In the genomic region with DNA sequence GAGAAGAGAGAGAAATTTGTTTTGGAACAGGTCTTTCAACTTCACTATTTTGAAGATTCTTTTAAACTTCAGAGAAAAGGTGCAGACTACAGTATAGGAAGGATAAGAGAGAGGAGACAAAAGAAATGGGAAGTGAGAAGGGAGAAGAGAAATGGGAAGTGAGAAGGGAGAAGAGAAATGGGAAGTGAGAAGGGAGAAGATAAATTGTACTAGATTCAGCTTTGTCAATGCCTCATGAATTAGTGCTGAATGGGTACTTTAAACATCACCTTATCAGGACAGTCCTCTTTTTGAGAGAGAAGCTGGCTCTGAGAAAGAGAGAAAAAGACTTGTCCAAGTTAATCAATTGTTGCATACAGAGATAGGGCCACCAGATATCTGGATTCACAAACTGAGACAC, we compare ENCODE assay signal across 1 cellular context.
TF ChIP-seq lines count a peak whose summit lies in the region.

No MANE protein-coding gene starts in this region.

TF ChIP-seq in GM12878, 131 proteins besides CTCF, POLR2A, EP300 and RAD21 (continued from another document and continues in another):
- TF ChIP-seq ESRRA (IDR thresholded peaks at IDR 0.05; ENCODE audit: low read length) (no peak), SIX5 (IDR thresholded peaks at IDR 0.05; ENCODE audit: low read depth, low read length, severe bottlenecking) (no peak), ZNF274 (IDR thresholded peaks at IDR 0.05; ENCODE audit: insufficient read depth, insufficient read length) (no peak), POLR2AphosphoS2 (IDR thresholded peaks at IDR 0.05; ENCODE audit: low read depth, low read length) (no peak), SMC3 (IDR thresholded peaks at IDR 0.05; ENCODE audit: borderline replicate concordance, low read length) (no peak), MYB (IDR thresholded peaks at IDR 0.05; ENCODE audit: borderline replicate concordance, low read depth, low read length) (no peak), RELA (IDR thresholded peaks at IDR 0.05; ENCODE audit: borderline replicate concordance, partially characterized antibody) (no peak), ZNF24 (IDR thresholded peaks at IDR 0.05) (0 out of 2 replicates have a peak, but pooled peaks have one; percentile 17), SRF (IDR thresholded peaks at IDR 0.05; ENCODE audit: low read depth in 2 of 2, low read length in 2 of 2) (no peak), MTA2 (IDR thresholded peaks at IDR 0.05; ENCODE audit: low read depth) (peak; percentile 68; the same call in 1 of the 2 replicates), IKZF1 (conservative IDR thresholded peaks at IDR 0.05) (peak; percentile 52), EED (IDR thresholded peaks at IDR 0.05; ENCODE audit: low read depth) (peak; percentile 53; the same call in 1 of the 2 replicates), YY1 (IDR thresholded peaks at IDR 0.05; ENCODE audit: low read depth, low read length) (no peak), IKZF2 (IDR thresholded peaks at IDR 0.05) (peak; percentile 91 to 94), ZZZ3 (IDR thresholded peaks at IDR 0.05; ENCODE audit: control insufficient read depth, insufficient read length, low read depth) (no peak), NBN (IDR thresholded peaks at IDR 0.05) (0 out of 2 replicates have a peak, but pooled peaks have one; percentile 46), CREB1 (IDR thresholded peaks at IDR 0.05; ENCODE audit: low read depth) (0 out of 2 replicates have a peak, but pooled peaks have one; percentile 7), RUNX3 (IDR thresholded peaks at IDR 0.05; ENCODE audit: low read length) (no peak), PAX5 (IDR thresholded peaks at IDR 0.05; ENCODE audit: borderline replicate concordance, low read depth, low read length) (no peak), TAF1 (IDR thresholded peaks at IDR 0.05; ENCODE audit: borderline replicate concordance, low read depth, low read length) (no peak), JUND (IDR thresholded peaks at IDR 0.05; ENCODE audit: low read depth, low read length) (no peak), KLF5 (IDR thresholded peaks at IDR 0.05; ENCODE audit: partially characterized antibody) (no peak), ZNF622 (IDR thresholded peaks at IDR 0.05) (no peak), BACH1 (IDR thresholded peaks at IDR 0.05; ENCODE audit: borderline replicate concordance) (peak; percentile 34; the same call in 1 of the 2 replicates), FOXK2 (IDR thresholded peaks at IDR 0.05) (no peak), EGR1 (IDR thresholded peaks at IDR 0.05; ENCODE audit: borderline replicate concordance in 1 of 2, low read depth in 2 of 2, low read length in 2 of 2) (no peak), NFIC (IDR thresholded peaks at IDR 0.05; ENCODE audit: low read depth, low read length) (peak; percentile 69; the same call in 1 of the 2 replicates), CBX5 (IDR thresholded peaks at IDR 0.05; ENCODE audit: low read depth) (no peak), KAT2A (conservative IDR thresholded peaks at IDR 0.05; ENCODE audit: control insufficient read depth, low read depth, low read length) (no peak), MEF2B (IDR thresholded peaks at IDR 0.05; ENCODE audit: partially characterized antibody, poor library complexity, severe bottlenecking) (no peak), ATF7 (IDR thresholded peaks at IDR 0.05; ENCODE audit: low read depth) (0 out of 2 replicates have a peak, but pooled peaks have one; percentile 27), ZBED1 (IDR thresholded peaks at IDR 0.05; ENCODE audit: borderline replicate concordance) (peak; percentile 47; the same call in 1 of the 2 replicates), SPI1 (IDR thresholded peaks at IDR 0.05; ENCODE audit: borderline replicate concordance, insufficient read depth, low read depth, low read length) (peak; percentile 88), EZH2 (IDR thresholded peaks at IDR 0.05; ENCODE audit: borderline replicate concordance, control insufficient read depth, low read depth, low read length) (no peak), PML (IDR thresholded peaks at IDR 0.05; ENCODE audit: low read length) (0 out of 2 replicates have a peak, but pooled peaks have one; percentile 43)
- TF ChIP-seq, protein P1, sequence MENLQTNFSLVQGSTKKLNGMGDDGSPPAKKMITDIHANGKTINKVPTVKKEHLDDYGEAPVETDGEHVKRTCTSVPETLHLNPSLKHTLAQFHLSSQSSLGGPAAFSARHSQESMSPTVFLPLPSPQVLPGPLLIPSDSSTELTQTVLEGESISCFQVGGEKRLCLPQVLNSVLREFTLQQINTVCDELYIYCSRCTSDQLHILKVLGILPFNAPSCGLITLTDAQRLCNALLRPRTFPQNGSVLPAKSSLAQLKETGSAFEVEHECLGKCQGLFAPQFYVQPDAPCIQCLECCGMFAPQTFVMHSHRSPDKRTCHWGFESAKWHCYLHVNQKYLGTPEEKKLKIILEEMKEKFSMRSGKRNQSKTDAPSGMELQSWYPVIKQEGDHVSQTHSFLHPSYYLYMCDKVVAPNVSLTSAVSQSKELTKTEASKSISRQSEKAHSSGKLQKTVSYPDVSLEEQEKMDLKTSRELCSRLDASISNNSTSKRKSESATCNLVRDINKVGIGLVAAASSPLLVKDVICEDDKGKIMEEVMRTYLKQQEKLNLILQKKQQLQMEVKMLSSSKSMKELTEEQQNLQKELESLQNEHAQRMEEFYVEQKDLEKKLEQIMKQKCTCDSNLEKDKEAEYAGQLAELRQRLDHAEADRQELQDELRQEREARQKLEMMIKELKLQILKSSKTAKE (IDR thresholded peaks at IDR 0.05; ENCODE audit: low read depth, poor library complexity, severe bottlenecking) = no peak
- TF ChIP-seq, protein P2, sequence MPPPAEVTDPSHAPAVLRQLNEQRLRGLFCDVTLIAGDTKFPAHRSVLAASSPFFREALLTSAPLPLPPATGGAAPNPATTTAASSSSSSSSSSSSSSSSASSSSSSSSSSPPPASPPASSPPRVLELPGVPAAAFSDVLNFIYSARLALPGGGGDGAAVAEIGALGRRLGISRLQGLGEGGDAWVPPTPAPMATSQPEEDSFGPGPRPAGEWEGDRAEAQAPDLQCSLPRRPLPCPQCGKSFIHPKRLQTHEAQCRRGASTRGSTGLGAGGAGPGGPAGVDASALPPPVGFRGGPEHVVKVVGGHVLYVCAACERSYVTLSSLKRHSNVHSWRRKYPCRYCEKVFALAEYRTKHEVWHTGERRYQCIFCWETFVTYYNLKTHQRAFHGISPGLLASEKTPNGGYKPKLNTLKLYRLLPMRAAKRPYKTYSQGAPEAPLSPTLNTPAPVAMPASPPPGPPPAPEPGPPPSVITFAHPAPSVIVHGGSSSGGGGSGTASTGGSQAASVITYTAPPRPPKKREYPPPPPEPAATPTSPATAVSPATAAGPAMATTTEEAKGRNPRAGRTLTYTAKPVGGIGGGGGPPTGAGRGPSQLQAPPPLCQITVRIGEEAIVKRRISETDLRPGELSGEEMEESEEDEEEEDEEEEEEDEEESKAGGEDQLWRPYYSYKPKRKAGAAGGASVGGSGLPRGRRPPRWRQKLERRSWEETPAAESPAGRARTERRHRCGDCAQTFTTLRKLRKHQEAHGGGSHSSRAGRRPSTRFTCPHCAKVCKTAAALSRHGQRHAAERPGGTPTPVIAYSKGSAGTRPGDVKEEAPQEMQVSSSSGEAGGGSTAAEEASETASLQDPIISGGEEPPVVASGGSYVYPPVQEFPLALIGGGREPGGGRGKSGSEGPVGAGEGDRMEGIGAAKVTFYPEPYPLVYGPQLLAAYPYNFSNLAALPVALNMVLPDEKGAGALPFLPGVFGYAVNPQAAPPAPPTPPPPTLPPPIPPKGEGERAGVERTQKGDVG (CRISPR knock-in tag; IDR thresholded peaks at IDR 0.05) = no peak
- TF ChIP-seq, protein P3, sequence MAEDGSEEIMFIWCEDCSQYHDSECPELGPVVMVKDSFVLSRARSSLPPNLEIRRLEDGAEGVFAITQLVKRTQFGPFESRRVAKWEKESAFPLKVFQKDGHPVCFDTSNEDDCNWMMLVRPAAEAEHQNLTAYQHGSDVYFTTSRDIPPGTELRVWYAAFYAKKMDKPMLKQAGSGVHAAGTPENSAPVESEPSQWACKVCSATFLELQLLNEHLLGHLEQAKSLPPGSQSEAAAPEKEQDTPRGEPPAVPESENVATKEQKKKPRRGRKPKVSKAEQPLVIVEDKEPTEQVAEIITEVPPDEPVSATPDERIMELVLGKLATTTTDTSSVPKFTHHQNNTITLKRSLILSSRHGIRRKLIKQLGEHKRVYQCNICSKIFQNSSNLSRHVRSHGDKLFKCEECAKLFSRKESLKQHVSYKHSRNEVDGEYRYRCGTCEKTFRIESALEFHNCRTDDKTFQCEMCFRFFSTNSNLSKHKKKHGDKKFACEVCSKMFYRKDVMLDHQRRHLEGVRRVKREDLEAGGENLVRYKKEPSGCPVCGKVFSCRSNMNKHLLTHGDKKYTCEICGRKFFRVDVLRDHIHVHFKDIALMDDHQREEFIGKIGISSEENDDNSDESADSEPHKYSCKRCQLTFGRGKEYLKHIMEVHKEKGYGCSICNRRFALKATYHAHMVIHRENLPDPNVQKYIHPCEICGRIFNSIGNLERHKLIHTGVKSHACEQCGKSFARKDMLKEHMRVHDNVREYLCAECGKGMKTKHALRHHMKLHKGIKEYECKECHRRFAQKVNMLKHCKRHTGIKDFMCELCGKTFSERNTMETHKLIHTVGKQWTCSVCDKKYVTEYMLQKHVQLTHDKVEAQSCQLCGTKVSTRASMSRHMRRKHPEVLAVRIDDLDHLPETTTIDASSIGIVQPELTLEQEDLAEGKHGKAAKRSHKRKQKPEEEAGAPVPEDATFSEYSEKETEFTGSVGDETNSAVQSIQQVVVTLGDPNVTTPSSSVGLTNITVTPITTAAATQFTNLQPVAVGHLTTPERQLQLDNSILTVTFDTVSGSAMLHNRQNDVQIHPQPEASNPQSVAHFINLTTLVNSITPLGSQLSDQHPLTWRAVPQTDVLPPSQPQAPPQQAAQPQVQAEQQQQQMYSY (CRISPR knock-in tag; IDR thresholded peaks at IDR 0.05) = no peak
- TF ChIP-seq, protein P4, sequence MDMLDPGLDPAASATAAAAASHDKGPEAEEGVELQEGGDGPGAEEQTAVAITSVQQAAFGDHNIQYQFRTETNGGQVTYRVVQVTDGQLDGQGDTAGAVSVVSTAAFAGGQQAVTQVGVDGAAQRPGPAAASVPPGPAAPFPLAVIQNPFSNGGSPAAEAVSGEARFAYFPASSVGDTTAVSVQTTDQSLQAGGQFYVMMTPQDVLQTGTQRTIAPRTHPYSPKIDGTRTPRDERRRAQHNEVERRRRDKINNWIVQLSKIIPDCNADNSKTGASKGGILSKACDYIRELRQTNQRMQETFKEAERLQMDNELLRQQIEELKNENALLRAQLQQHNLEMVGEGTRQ (IDR thresholded peaks at IDR 0.05; ENCODE audit: borderline replicate concordance, low read depth, low read length) = no peak
- TF ChIP-seq, protein P5, sequence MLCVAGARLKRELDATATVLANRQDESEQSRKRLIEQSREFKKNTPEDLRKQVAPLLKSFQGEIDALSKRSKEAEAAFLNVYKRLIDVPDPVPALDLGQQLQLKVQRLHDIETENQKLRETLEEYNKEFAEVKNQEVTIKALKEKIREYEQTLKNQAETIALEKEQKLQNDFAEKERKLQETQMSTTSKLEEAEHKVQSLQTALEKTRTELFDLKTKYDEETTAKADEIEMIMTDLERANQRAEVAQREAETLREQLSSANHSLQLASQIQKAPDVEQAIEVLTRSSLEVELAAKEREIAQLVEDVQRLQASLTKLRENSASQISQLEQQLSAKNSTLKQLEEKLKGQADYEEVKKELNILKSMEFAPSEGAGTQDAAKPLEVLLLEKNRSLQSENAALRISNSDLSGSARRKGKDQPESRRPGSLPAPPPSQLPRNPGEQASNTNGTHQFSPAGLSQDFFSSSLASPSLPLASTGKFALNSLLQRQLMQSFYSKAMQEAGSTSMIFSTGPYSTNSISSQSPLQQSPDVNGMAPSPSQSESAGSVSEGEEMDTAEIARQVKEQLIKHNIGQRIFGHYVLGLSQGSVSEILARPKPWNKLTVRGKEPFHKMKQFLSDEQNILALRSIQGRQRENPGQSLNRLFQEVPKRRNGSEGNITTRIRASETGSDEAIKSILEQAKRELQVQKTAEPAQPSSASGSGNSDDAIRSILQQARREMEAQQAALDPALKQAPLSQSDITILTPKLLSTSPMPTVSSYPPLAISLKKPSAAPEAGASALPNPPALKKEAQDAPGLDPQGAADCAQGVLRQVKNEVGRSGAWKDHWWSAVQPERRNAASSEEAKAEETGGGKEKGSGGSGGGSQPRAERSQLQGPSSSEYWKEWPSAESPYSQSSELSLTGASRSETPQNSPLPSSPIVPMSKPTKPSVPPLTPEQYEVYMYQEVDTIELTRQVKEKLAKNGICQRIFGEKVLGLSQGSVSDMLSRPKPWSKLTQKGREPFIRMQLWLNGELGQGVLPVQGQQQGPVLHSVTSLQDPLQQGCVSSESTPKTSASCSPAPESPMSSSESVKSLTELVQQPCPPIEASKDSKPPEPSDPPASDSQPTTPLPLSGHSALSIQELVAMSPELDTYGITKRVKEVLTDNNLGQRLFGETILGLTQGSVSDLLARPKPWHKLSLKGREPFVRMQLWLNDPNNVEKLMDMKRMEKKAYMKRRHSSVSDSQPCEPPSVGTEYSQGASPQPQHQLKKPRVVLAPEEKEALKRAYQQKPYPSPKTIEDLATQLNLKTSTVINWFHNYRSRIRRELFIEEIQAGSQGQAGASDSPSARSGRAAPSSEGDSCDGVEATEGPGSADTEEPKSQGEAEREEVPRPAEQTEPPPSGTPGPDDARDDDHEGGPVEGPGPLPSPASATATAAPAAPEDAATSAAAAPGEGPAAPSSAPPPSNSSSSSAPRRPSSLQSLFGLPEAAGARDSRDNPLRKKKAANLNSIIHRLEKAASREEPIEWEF (IDR thresholded peaks at IDR 0.05; ENCODE audit: insufficient replicate concordance, low read depth, low read length) = no peak
- TF ChIP-seq, protein P6, sequence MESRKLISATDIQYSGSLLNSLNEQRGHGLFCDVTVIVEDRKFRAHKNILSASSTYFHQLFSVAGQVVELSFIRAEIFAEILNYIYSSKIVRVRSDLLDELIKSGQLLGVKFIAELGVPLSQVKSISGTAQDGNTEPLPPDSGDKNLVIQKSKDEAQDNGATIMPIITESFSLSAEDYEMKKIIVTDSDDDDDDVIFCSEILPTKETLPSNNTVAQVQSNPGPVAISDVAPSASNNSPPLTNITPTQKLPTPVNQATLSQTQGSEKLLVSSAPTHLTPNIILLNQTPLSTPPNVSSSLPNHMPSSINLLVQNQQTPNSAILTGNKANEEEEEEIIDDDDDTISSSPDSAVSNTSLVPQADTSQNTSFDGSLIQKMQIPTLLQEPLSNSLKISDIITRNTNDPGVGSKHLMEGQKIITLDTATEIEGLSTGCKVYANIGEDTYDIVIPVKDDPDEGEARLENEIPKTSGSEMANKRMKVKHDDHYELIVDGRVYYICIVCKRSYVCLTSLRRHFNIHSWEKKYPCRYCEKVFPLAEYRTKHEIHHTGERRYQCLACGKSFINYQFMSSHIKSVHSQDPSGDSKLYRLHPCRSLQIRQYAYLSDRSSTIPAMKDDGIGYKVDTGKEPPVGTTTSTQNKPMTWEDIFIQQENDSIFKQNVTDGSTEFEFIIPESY (IDR thresholded peaks at IDR 0.05) = no peak
- TF ChIP-seq, protein P7, sequence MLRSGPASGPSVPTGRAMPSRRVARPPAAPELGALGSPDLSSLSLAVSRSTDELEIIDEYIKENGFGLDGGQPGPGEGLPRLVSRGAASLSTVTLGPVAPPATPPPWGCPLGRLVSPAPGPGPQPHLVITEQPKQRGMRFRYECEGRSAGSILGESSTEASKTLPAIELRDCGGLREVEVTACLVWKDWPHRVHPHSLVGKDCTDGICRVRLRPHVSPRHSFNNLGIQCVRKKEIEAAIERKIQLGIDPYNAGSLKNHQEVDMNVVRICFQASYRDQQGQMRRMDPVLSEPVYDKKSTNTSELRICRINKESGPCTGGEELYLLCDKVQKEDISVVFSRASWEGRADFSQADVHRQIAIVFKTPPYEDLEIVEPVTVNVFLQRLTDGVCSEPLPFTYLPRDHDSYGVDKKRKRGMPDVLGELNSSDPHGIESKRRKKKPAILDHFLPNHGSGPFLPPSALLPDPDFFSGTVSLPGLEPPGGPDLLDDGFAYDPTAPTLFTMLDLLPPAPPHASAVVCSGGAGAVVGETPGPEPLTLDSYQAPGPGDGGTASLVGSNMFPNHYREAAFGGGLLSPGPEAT (IDR thresholded peaks at IDR 0.05; ENCODE audit: low read depth) = peak; percentile 65; the same call in 1 of the 2 replicates
